19 cellular contexts compared by ENCODE assay signal in genomic region chr3:39499651-39500273, GRCh38. TPM values are rescaled to one million over a fixed set of nuclear protein-coding genes. Genes with fewer than 3 reads are reported as not detected.
"Had no signal": no experiment of that assay in that cellular context is flagged by ENCODE, and none has a peak within 500 bp of the region (broad histone marks: within the 10 kb centered on the region; RNA-seq: fewer than 3 reads in every experiment).

No MANE protein-coding gene starts in this region.

- H3K4me3 ChIP-seq: colonic mucosa, lower lobe of right lung, transverse colon had no signal

- DNase-seq: activated CD4-positive, alpha-beta T cell treated with anti-CD3 and anti-CD28 coated beads, Interleukin-2, amount 10 ng/mL, durations not matched to agents 7 days and 5 days; activated CD8-positive, alpha-beta memory T cell treated with anti-CD3 and anti-CD28 coated beads for 24 hours; caudate nucleus; colonic mucosa; effector CD8-positive, alpha-beta T cell; head of caudate nucleus; left cardiac atrium; lower lobe of right lung; midbrain; SIG-M5; T-helper 17 cell; transverse colon had no signal

- H3K4me3 Mint-ChIP-seq: activated CD4-positive, alpha-beta T cell treated with anti-CD3 and anti-CD28 coated beads, Interleukin-2, amount 10 ng/mL, durations not matched to agents 7 days and 5 days; activated T-helper 1 cell treated with anti-CD3 and anti-CD28 coated beads, Interleukin-12 subunit alpha, Interleukin-12 subunit beta, Interleukin-2, Interleukin-4 antibody, amounts not matched to agents 30 ng/mL and 10 ng/mL and 1 ng/mL, durations not matched to agents 14 hours and 24 hours and 36 hours; neural crest cell; stimulated activated effector memory CD8-positive, alpha-beta T cell treated with anti-CD3 and anti-CD28 coated beads, Interleukin-12 subunit alpha, Interleukin-12 subunit beta, amount 100 ng/mL, for 72 hours; T-helper 17 cell; WTC11 had no signal

- H3K27ac Mint-ChIP-seq: activated CD4-positive, alpha-beta T cell treated with anti-CD3 and anti-CD28 coated beads, Interleukin-2, amount 10 ng/mL, durations not matched to agents 7 days and 5 days; activated T-helper 1 cell treated with anti-CD3 and anti-CD28 coated beads, Interleukin-12 subunit alpha, Interleukin-12 subunit beta, Interleukin-2, Interleukin-4 antibody, amounts not matched to agents 30 ng/mL and 10 ng/mL and 1 ng/mL, durations not matched to agents 14 hours and 24 hours and 36 hours; stimulated activated effector memory CD8-positive, alpha-beta T cell treated with anti-CD3 and anti-CD28 coated beads, Interleukin-12 subunit alpha, Interleukin-12 subunit beta, amount 100 ng/mL, for 72 hours; T-helper 17 cell; WTC11 had no signal

- FAIRE-seq: frontal cortex had no signal

- H3K27ac ChIP-seq: colonic mucosa, lower lobe of right lung, transverse colon had no signal

- H3K27me3 ChIP-seq: colonic mucosa had no signal

- ATAC-seq: left cardiac atrium; lower lobe of right lung; stimulated activated effector memory CD8-positive, alpha-beta T cell treated with anti-CD3 and anti-CD28 coated beads, Interleukin-12 subunit alpha, Interleukin-12 subunit beta, amount 100 ng/mL, for 72 hours; T-helper 17 cell had no signal

- H3K4me1 Mint-ChIP-seq: neural crest cell; stimulated activated effector memory CD8-positive, alpha-beta T cell treated with anti-CD3 and anti-CD28 coated beads, Interleukin-12 subunit alpha, Interleukin-12 subunit beta, amount 100 ng/mL, for 72 hours had no signal

- H3K36me3 Mint-ChIP-seq: stimulated activated effector memory CD8-positive, alpha-beta T cell treated with anti-CD3 and anti-CD28 coated beads, Interleukin-12 subunit alpha, Interleukin-12 subunit beta, amount 100 ng/mL, for 72 hours; WTC11 had no signal

- H3K9me3 Mint-ChIP-seq: activated CD4-positive, alpha-beta T cell treated with anti-CD3 and anti-CD28 coated beads, Interleukin-2, amount 10 ng/mL, durations not matched to agents 7 days and 5 days; activated T-helper 1 cell treated with anti-CD3 and anti-CD28 coated beads, Interleukin-12 subunit alpha, Interleukin-12 subunit beta, Interleukin-2, Interleukin-4 antibody, amounts not matched to agents 30 ng/mL and 10 ng/mL and 1 ng/mL, durations not matched to agents 14 hours and 24 hours and 36 hours; neural crest cell; stimulated activated effector memory CD8-positive, alpha-beta T cell treated with anti-CD3 and anti-CD28 coated beads, Interleukin-12 subunit alpha, Interleukin-12 subunit beta, amount 100 ng/mL, for 72 hours had no signal

- H3K36me3 ChIP-seq: colonic mucosa, lower lobe of right lung, transverse colon had no signal

RNA-seq across cellular contexts. Expression of gene MOBP, which starts 32.3 kb away (rescaled TPM):
- total RNA-seq: activated CD4-positive, alpha-beta T cell treated with anti-CD3 and anti-CD28 coated beads, Interleukin-2, amount 10 ng/mL, durations not matched to agents 7 days and 5 days; activated T-helper 1 cell treated with anti-CD3 and anti-CD28 coated beads, Interleukin-12 subunit alpha, Interleukin-12 subunit beta, Interleukin-2, Interleukin-4 antibody, amounts not matched to agents 30 ng/mL and 10 ng/mL and 1 ng/mL, durations not matched to agents 14 hours and 24 hours and 36 hours; neural crest cell; osteoblast; subcutaneous adipose tissue; T-helper 17 cell had no signal
